Comparison of ENCODE assay signal across 19 cellular contexts in genomic region chr11:88618716-88619462, GRCh38.
DNase-seq lines count a peak whose midpoint lies in the region; ATAC-seq and TF ChIP-seq lines count a peak whose summit lies in the region.
"Had no signal": no experiment of that assay in that cellular context is flagged by ENCODE, and none has a peak within 500 bp of the region (broad histone marks: within the 10 kb centered on the region; RNA-seq: fewer than 3 reads in every experiment).

No MANE protein-coding gene starts in this region.

- H3K36me3 Mint-ChIP-seq in Caco-2 (ENCODE audit: insufficient read depth, unreplicated experiment) (no peaks in the 10 kb centered on the region), T-helper 17 cell (ENCODE audit: low read depth) (no peaks in the 10 kb centered on the region)
- H3K36me3 Mint-ChIP-seq: CD8-positive, alpha-beta T cell had no signal

- POLR2A ChIA-PET in Caco-2 (lab: Charles Lee), result no interaction called here

- no peak for ATAC-seq in T-helper 17 cell
- ATAC-seq: CD8-positive, alpha-beta T cell; HepG2; K562 had no signal

- DNase-seq in NCI-H1048 (lab: John Stamatoyannopoulos, UW), result peak; percentile 7
- DNase-seq in NCI-H82 treated with DMSO at 0.1 percent for 48 hours (lab: John Stamatoyannopoulos, UW; ENCODE audit: unreplicated experiment), result peak; percentile 9
- DNase-seq in dermis blood vessel endothelial cell, result peak; percentile 19
- DNase-seq in stimulated activated CD4-positive, alpha-beta T cell treated with anti-CD3 and anti-CD28 coated beads, Interleukin-4, amount 100 ng/mL, for 1 hour, result no peak
- DNase-seq in NCI-H1105 treated with DMSO at 0.1 percent for 48 hours (lab: John Stamatoyannopoulos, UW), result no peak
- DNase-seq in Caco-2, result no peak
- DNase-seq in T-helper 17 cell, result no peak
- DNase-seq: CD8-positive, alpha-beta T cell; DND-41; H7; Kasumi-1; NCI-H1105; NCI-H146; NCI-H1930; NCI-H2107; NCI-H524 had no signal

- H3K4me1 Mint-ChIP-seq in Caco-2 (ENCODE audit: low read depth, unreplicated experiment) (no peaks in the 10 kb centered on the region), T-helper 17 cell (no peaks in the 10 kb centered on the region)
- H3K4me1 Mint-ChIP-seq: B cell had no signal

- no TSS peak for BruUV-seq in Caco-2 (replicated peaks; lab: Mats Ljungman, UMichigan)

- no peak overlapping the region for H3K4me3 ChIP-seq in Caco-2 (ENCODE audit: low read depth, low read length)
- H3K4me3 ChIP-seq: K562 had no signal

- no peaks in the 10 kb centered on the region for H3K27me3 ChIP-seq in Caco-2 (replicated peaks; ENCODE audit: control insufficient read depth, insufficient read depth, low read length)

- H3K4me1 ChIP-seq in Caco-2, result no peaks in the 10 kb centered on the region

- H3K9me3 Mint-ChIP-seq in Caco-2 (ENCODE audit: unreplicated experiment), result no peaks in the 10 kb centered on the region
- H3K9me3 Mint-ChIP-seq: CD8-positive, alpha-beta T cell had no signal

- no peaks in the 10 kb centered on the region for H3K36me3 ChIP-seq in Caco-2 (ENCODE audit: control insufficient read depth, insufficient read depth, low read length)

- H3K27ac Mint-ChIP-seq in Caco-2 (ENCODE audit: unreplicated experiment) (no peak overlapping the region), T-helper 17 cell (no peak overlapping the region)
- H3K27ac Mint-ChIP-seq: B cell; CD8-positive, alpha-beta T cell had no signal

- H3K27me3 Mint-ChIP-seq in Caco-2 (ENCODE audit: insufficient read depth, unreplicated experiment) (peaks cover 10% of the 10 kb centered on the region), T-helper 17 cell (peaks cover 12% of the 10 kb centered on the region)
- H3K27me3 Mint-ChIP-seq: B cell had no signal

- TF ChIP-seq CTCF in Caco-2 (IDR thresholded peaks at IDR 0.05; ENCODE audit: insufficient read depth in 1 of 2, low read depth in 1 of 2, low read length in 1 of 2, severe bottlenecking in 1 of 2, unreplicated experiment in 1 of 2), result no peak

- H3K4me3 Mint-ChIP-seq in Caco-2 (ENCODE audit: unreplicated experiment) (no peak overlapping the region), T-helper 17 cell (no peak overlapping the region)
- H3K4me3 Mint-ChIP-seq: B cell; CD8-positive, alpha-beta T cell had no signal

- intact Hi-C loops in Caco-2 (cut with micrococcal nuclease; ENCODE audit: unreplicated experiment), result no loop called here

- CTCF ChIA-PET in Caco-2 (lab: Charles Lee), result no interaction called here

- H3K9me3 ChIP-seq in Caco-2 (no peaks in the 10 kb centered on the region), T-helper 17 cell (ENCODE audit: control insufficient read depth, low read length, poor library complexity, severe bottlenecking) (no peaks in the 10 kb centered on the region)

Comparison
In these comparisons a context has a peak if more than half of its experiments do, and no peak if none do; other contexts are left out.
1. DNase-seq: peak in NCI-H1048 (single experiment), NCI-H82 treated with DMSO at 0.1 percent for 48 hours (single experiment) and dermis blood vessel endothelial cell (single experiment); none in stimulated activated CD4-positive, alpha-beta T cell treated with anti-CD3 and anti-CD28 coated beads, Interleukin-4, amount 100 ng/mL, for 1 hour (single experiment), NCI-H1105 treated with DMSO at 0.1 percent for 48 hours (single experiment), Caco-2 (0 of 2) and T-helper 17 cell (0 of 3).